ENCODE assay signal across 9 cellular contexts in genomic region chr10:102409604-102410426, GRCh38. TPM values are rescaled to one million over a fixed set of nuclear protein-coding genes. Genes with fewer than 3 reads are reported as not detected.
DNase-seq lines count a peak whose midpoint lies in the region; ATAC-seq and TF ChIP-seq lines count a peak whose summit lies in the region.
"Had no signal": no experiment of that assay in that cellular context is flagged by ENCODE, and none has a peak within 500 bp of the region (broad histone marks: within the 10 kb centered on the region; RNA-seq: fewer than 3 reads in every experiment).

No MANE protein-coding gene starts in this region.

- no peak for TF ChIP-seq EP300 in gastroesophageal sphincter (IDR thresholded peaks at IDR 0.05)

- TF ChIP-seq CTCF in GM20000 (IDR thresholded peaks at IDR 0.05; ENCODE audit: extremely low read depth, missing control alignments): no peak
- TF ChIP-seq CTCF in gastroesophageal sphincter (IDR thresholded peaks at IDR 0.05): no peak

- DNase-seq in GM20000 (ENCODE audit: low spot score) (peak; percentile 39), SW480 (ENCODE audit: low spot score) (no peak), G401 (ENCODE audit: low spot score) (no peak), GM03348 (ENCODE audit: low spot score) (no peak)
- no peak for DNase-seq in activated T-cell treated with anti-CD3 and anti-CD28 coated beads, Interleukin-2, amount 50 U/mL, for 24 hours
- DNase-seq: NCI-H446 treated with DMSO at 0.1 percent for 48 hours had no signal

- peak overlapping the region; percentile 11 to 56 for H3K4me3 ChIP-seq in gastroesophageal sphincter
- H3K4me3 ChIP-seq in rectal smooth muscle tissue (ENCODE audit: low read length): peak overlapping the region; percentile 62

- H3K36me3 Mint-ChIP-seq in activated T-cell treated with anti-CD3 and anti-CD28 coated beads, Interleukin-2, amount 50 U/mL, for 24 hours (ENCODE audit: low read depth): peaks cover under 1% of the 10 kb centered on the region

- ATAC-seq in gastroesophageal sphincter (no peak), HG03521 (IDR thresholded peaks at IDR 0.05; ENCODE audit: unreplicated experiment) (no peak)

- H3K4me1 ChIP-seq in gastroesophageal sphincter (peaks cover 3 to 59% (median 16%) of the 10 kb centered on the region in 3 donors), rectal smooth muscle tissue (ENCODE audit: control insufficient read depth, insufficient read depth, low read length) (peaks cover 27% of the 10 kb centered on the region)

- H3K9me3 Mint-ChIP-seq in activated T-cell treated with anti-CD3 and anti-CD28 coated beads, Interleukin-2, amount 50 U/mL, for 24 hours: no peaks in the 10 kb centered on the region

- in situ Hi-C loops in G401 (cut with HindIII; ENCODE audit: low sequenced_read_pairs): no loop called here

- H3K9ac ChIP-seq in rectal smooth muscle tissue (ENCODE audit: low read length): peak overlapping the region; percentile 50

- no peak for TF ChIP-seq POLR2A in gastroesophageal sphincter (IDR thresholded peaks at IDR 0.05)

- H3K27me3 Mint-ChIP-seq in activated T-cell treated with anti-CD3 and anti-CD28 coated beads, Interleukin-2, amount 50 U/mL, for 24 hours: peaks cover 28% of the 10 kb centered on the region

- peaks cover 43% of the 10 kb centered on the region for H3K4me1 Mint-ChIP-seq in activated T-cell treated with anti-CD3 and anti-CD28 coated beads, Interleukin-2, amount 50 U/mL, for 24 hours (ENCODE audit: low read depth)

- H3K9me3 ChIP-seq in gastroesophageal sphincter: no peaks in the 10 kb centered on the region

- H3K27ac ChIP-seq in gastroesophageal sphincter (peak overlapping the region; percentile 30 to 96 (median 88)), rectal smooth muscle tissue (ENCODE audit: low read depth, low read length) (peak overlapping the region; percentile 96)

- H3K4me3 Mint-ChIP-seq in activated T-cell treated with anti-CD3 and anti-CD28 coated beads, Interleukin-2, amount 50 U/mL, for 24 hours: peak overlapping the region; percentile 72

- H3K27me3 ChIP-seq in gastroesophageal sphincter (peaks cover 81% of the 10 kb centered on the region), rectal smooth muscle tissue (ENCODE audit: control insufficient read depth, insufficient read depth, low read length) (peaks cover 25% of the 10 kb centered on the region)

- peak overlapping the region; percentile 81 for H3K27ac Mint-ChIP-seq in activated T-cell treated with anti-CD3 and anti-CD28 coated beads, Interleukin-2, amount 50 U/mL, for 24 hours

- 0 to 7% methylated on average over 2 to 12 of the region's 24 CpGs for WGBS in gastroesophageal sphincter (ENCODE audit: low coverage in 1 of 2), 2 donors

- H3K36me3 ChIP-seq in gastroesophageal sphincter (no peaks in the 10 kb centered on the region), rectal smooth muscle tissue (ENCODE audit: control insufficient read depth, insufficient read depth, low read length) (no peaks in the 10 kb centered on the region)

RNA-seq across cellular contexts. Expression of gene PSD, which starts 8.8 kb away (rescaled TPM):
- total RNA-seq in gastroesophageal sphincter: 100 to 1,000 TPM in 1 of 4 donors, 10 to 100 TPM in 3; 28.6 to 195 (median 41.4) TPM
- total RNA-seq in G401 (2014; rRNA removed; shearing (Covaris generic)): 3.1 and 7.9 TPM in 2 replicates

RNA-seq across cellular contexts. Expression of gene FBXL15, which starts 10.8 kb away (rescaled TPM):
- total RNA-seq in gastroesophageal sphincter: 10 to 100 TPM; 18.6 to 41.9 (median 26.1) TPM
- total RNA-seq in G401 (2014; rRNA removed; shearing (Covaris generic)): 29.9 and 32.1 TPM in 2 replicates

RNA-seq across cellular contexts. Expression of gene NFKB2, which starts 14.3 kb away (rescaled TPM):
- 10 to 100 TPM; 20.5 to 31.6 (median 24.8) TPM for total RNA-seq in gastroesophageal sphincter
- total RNA-seq in G401 (2014; rRNA removed; shearing (Covaris generic)): 23.3 and 23.9 TPM in 2 replicates

RNA-seq across cellular contexts. Expression of gene CUEDC2, which starts 22.6 kb away (rescaled TPM):
- total RNA-seq in gastroesophageal sphincter: 10 to 100 TPM; 61.4 to 84.3 (median 67.5) TPM
- 133 and 209 TPM in 2 replicates for total RNA-seq in G401 (2014; rRNA removed; shearing (Covaris generic))

RNA-seq across cellular contexts. Expression of gene C10orf95, which starts 41.5 kb away (rescaled TPM):
- not detected for total RNA-seq in gastroesophageal sphincter
- 1.8 TPM in 1 of 2 replicates, not detected in the other for total RNA-seq in G401 (2014; rRNA removed; shearing (Covaris generic))
